2 cellular contexts compared by ENCODE assay signal in genomic region chr7:46554688-46555422, GRCh38.
TF ChIP-seq lines count a peak whose summit lies in the region.

No MANE protein-coding gene starts in this region.

TF ChIP-seq in H1, 55 proteins besides CTCF, POLR2A, EP300 and RAD21 (continued from another document):
- no peak for TF ChIP-seq SAP30 (IDR thresholded peaks at IDR 0.05; ENCODE audit: insufficient read depth, insufficient replicate concordance, low read length)
- no peak for TF ChIP-seq SIN3A (conservative IDR thresholded peaks at IDR 0.05 in 1 of 2, IDR thresholded peaks at IDR 0.05 in 1 of 2; ENCODE audit: low read depth in 1 of 2, low read length in 2 of 2)
- TF ChIP-seq CBX5 (IDR thresholded peaks at IDR 0.05; ENCODE audit: low read depth, low read length), result no peak
- no peak for TF ChIP-seq ASH2L (IDR thresholded peaks at IDR 0.05; ENCODE audit: low read length)
- TF ChIP-seq CHD2 (IDR thresholded peaks at IDR 0.05; ENCODE audit: low read length), result no peak
- TF ChIP-seq, protein P1, sequence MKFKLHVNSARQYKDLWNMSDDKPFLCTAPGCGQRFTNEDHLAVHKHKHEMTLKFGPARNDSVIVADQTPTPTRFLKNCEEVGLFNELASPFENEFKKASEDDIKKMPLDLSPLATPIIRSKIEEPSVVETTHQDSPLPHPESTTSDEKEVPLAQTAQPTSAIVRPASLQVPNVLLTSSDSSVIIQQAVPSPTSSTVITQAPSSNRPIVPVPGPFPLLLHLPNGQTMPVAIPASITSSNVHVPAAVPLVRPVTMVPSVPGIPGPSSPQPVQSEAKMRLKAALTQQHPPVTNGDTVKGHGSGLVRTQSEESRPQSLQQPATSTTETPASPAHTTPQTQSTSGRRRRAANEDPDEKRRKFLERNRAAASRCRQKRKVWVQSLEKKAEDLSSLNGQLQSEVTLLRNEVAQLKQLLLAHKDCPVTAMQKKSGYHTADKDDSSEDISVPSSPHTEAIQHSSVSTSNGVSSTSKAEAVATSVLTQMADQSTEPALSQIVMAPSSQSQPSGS (IDR thresholded peaks at IDR 0.05; ENCODE audit: low read length), result no peak
- TF ChIP-seq EZH2 (IDR thresholded peaks at IDR 0.05; ENCODE audit: low read depth, low read length, severe bottlenecking), result no peak
- TF ChIP-seq, protein P2, sequence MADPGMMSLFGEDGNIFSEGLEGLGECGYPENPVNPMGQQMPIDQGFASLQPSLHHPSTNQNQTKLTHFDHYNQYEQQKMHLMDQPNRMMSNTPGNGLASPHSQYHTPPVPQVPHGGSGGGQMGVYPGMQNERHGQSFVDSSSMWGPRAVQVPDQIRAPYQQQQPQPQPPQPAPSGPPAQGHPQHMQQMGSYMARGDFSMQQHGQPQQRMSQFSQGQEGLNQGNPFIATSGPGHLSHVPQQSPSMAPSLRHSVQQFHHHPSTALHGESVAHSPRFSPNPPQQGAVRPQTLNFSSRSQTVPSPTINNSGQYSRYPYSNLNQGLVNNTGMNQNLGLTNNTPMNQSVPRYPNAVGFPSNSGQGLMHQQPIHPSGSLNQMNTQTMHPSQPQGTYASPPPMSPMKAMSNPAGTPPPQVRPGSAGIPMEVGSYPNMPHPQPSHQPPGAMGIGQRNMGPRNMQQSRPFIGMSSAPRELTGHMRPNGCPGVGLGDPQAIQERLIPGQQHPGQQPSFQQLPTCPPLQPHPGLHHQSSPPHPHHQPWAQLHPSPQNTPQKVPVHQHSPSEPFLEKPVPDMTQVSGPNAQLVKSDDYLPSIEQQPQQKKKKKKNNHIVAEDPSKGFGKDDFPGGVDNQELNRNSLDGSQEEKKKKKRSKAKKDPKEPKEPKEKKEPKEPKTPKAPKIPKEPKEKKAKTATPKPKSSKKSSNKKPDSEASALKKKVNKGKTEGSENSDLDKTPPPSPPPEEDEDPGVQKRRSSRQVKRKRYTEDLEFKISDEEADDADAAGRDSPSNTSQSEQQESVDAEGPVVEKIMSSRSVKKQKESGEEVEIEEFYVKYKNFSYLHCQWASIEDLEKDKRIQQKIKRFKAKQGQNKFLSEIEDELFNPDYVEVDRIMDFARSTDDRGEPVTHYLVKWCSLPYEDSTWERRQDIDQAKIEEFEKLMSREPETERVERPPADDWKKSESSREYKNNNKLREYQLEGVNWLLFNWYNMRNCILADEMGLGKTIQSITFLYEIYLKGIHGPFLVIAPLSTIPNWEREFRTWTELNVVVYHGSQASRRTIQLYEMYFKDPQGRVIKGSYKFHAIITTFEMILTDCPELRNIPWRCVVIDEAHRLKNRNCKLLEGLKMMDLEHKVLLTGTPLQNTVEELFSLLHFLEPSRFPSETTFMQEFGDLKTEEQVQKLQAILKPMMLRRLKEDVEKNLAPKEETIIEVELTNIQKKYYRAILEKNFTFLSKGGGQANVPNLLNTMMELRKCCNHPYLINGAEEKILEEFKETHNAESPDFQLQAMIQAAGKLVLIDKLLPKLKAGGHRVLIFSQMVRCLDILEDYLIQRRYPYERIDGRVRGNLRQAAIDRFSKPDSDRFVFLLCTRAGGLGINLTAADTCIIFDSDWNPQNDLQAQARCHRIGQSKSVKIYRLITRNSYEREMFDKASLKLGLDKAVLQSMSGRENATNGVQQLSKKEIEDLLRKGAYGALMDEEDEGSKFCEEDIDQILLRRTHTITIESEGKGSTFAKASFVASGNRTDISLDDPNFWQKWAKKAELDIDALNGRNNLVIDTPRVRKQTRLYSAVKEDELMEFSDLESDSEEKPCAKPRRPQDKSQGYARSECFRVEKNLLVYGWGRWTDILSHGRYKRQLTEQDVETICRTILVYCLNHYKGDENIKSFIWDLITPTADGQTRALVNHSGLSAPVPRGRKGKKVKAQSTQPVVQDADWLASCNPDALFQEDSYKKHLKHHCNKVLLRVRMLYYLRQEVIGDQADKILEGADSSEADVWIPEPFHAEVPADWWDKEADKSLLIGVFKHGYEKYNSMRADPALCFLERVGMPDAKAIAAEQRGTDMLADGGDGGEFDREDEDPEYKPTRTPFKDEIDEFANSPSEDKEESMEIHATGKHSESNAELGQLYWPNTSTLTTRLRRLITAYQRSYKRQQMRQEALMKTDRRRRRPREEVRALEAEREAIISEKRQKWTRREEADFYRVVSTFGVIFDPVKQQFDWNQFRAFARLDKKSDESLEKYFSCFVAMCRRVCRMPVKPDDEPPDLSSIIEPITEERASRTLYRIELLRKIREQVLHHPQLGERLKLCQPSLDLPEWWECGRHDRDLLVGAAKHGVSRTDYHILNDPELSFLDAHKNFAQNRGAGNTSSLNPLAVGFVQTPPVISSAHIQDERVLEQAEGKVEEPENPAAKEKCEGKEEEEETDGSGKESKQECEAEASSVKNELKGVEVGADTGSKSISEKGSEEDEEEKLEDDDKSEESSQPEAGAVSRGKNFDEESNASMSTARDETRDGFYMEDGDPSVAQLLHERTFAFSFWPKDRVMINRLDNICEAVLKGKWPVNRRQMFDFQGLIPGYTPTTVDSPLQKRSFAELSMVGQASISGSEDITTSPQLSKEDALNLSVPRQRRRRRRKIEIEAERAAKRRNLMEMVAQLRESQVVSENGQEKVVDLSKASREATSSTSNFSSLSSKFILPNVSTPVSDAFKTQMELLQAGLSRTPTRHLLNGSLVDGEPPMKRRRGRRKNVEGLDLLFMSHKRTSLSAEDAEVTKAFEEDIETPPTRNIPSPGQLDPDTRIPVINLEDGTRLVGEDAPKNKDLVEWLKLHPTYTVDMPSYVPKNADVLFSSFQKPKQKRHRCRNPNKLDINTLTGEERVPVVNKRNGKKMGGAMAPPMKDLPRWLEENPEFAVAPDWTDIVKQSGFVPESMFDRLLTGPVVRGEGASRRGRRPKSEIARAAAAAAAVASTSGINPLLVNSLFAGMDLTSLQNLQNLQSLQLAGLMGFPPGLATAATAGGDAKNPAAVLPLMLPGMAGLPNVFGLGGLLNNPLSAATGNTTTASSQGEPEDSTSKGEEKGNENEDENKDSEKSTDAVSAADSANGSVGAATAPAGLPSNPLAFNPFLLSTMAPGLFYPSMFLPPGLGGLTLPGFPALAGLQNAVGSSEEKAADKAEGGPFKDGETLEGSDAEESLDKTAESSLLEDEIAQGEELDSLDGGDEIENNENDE (IDR thresholded peaks at IDR 0.05; ENCODE audit: insufficient replicate concordance, low read length), result no peak
- TF ChIP-seq RNF2 (IDR thresholded peaks at IDR 0.05; ENCODE audit: borderline replicate concordance, low read depth, low read length, missing control alignments, poor library complexity, severe bottlenecking), result no peak
- TF ChIP-seq RXRA (IDR thresholded peaks at IDR 0.05; ENCODE audit: insufficient read depth, low read depth, low read length), result no peak
- TF ChIP-seq CEBPB (IDR thresholded peaks at IDR 0.05; ENCODE audit: low read depth, low read length), result no peak
- TF ChIP-seq SRF (IDR thresholded peaks at IDR 0.05; ENCODE audit: low read depth, low read length), result no peak
- no peak for TF ChIP-seq HDAC6 (IDR thresholded peaks at IDR 0.05; ENCODE audit: low read depth, low read length)
- TF ChIP-seq TEAD4 (IDR thresholded peaks at IDR 0.05; ENCODE audit: low read depth, low read length), result no peak
- no peak for TF ChIP-seq BACH1 (IDR thresholded peaks at IDR 0.05; ENCODE audit: low read length)
TF ChIP-seq in H1: peak in this region for 0.

TF ChIP-seq in GM23338, 12 proteins besides CTCF, POLR2A, EP300 and RAD21:
- TF ChIP-seq, protein P3, sequence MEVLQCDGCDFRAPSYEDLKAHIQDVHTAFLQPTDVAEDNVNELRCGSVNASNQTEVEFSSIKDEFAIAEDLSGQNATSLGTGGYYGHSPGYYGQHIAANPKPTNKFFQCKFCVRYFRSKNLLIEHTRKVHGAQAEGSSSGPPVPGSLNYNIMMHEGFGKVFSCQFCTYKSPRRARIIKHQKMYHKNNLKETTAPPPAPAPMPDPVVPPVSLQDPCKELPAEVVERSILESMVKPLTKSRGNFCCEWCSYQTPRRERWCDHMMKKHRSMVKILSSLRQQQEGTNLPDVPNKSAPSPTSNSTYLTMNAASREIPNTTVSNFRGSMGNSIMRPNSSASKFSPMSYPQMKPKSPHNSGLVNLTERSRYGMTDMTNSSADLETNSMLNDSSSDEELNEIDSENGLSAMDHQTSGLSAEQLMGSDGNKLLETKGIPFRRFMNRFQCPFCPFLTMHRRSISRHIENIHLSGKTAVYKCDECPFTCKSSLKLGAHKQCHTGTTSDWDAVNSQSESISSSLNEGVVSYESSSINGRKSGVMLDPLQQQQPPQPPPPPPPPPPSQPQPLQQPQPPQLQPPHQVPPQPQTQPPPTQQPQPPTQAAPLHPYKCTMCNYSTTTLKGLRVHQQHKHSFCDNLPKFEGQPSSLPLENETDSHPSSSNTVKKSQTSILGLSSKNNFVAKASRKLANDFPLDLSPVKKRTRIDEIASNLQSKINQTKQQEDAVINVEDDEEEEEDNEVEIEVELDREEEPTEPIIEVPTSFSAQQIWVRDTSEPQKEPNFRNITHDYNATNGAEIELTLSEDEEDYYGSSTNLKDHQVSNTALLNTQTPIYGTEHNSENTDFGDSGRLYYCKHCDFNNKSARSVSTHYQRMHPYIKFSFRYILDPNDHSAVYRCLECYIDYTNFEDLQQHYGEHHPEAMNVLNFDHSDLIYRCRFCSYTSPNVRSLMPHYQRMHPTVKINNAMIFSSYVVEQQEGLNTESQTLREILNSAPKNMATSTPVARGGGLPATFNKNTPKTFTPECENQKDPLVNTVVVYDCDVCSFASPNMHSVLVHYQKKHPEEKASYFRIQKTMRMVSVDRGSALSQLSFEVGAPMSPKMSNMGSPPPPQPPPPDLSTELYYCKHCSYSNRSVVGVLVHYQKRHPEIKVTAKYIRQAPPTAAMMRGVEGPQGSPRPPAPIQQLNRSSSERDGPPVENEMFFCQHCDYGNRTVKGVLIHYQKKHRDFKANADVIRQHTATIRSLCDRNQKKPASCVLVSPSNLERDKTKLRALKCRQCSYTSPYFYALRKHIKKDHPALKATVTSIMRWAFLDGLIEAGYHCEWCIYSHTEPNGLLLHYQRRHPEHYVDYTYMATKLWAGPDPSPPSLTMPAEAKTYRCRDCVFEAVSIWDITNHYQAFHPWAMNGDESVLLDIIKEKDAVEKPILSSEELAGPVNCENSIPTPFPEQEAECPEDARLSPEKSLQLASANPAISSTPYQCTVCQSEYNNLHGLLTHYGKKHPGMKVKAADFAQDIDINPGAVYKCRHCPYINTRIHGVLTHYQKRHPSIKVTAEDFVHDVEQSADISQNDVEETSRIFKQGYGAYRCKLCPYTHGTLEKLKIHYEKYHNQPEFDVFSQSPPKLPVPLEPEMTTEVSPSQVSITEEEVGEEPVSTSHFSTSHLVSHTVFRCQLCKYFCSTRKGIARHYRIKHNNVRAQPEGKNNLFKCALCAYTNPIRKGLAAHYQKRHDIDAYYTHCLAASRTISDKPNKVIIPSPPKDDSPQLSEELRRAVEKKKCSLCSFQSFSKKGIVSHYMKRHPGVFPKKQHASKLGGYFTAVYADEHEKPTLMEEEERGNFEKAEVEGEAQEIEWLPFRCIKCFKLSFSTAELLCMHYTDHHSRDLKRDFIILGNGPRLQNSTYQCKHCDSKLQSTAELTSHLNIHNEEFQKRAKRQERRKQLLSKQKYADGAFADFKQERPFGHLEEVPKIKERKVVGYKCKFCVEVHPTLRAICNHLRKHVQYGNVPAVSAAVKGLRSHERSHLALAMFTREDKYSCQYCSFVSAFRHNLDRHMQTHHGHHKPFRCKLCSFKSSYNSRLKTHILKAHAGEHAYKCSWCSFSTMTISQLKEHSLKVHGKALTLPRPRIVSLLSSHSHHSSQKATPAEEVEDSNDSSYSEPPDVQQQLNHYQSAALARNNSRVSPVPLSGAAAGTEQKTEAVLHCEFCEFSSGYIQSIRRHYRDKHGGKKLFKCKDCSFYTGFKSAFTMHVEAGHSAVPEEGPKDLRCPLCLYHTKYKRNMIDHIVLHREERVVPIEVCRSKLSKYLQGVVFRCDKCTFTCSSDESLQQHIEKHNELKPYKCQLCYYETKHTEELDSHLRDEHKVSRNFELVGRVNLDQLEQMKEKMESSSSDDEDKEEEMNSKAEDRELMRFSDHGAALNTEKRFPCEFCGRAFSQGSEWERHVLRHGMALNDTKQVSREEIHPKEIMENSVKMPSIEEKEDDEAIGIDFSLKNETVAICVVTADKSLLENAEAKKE (CRISPR knock-in tag; IDR thresholded peaks at IDR 0.05), result no peak
- TF ChIP-seq ZNF331 (CRISPR knock-in tag; IDR thresholded peaks at IDR 0.05; ENCODE audit: low read depth), result no peak
- no peak for TF ChIP-seq CREB1 (CRISPR knock-in tag; IDR thresholded peaks at IDR 0.05; ENCODE audit: low read depth)
- TF ChIP-seq EZH2phosphoT487 (IDR thresholded peaks at IDR 0.05; ENCODE audit: unreplicated experiment), result no peak
- TF ChIP-seq EZH2 (IDR thresholded peaks at IDR 0.05; ENCODE audit: low read depth, unreplicated experiment), result no peak
- TF ChIP-seq, protein P4, sequence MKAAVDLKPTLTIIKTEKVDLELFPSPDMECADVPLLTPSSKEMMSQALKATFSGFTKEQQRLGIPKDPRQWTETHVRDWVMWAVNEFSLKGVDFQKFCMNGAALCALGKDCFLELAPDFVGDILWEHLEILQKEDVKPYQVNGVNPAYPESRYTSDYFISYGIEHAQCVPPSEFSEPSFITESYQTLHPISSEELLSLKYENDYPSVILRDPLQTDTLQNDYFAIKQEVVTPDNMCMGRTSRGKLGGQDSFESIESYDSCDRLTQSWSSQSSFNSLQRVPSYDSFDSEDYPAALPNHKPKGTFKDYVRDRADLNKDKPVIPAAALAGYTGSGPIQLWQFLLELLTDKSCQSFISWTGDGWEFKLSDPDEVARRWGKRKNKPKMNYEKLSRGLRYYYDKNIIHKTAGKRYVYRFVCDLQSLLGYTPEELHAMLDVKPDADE (IDR thresholded peaks at IDR 0.05), result no peak
- TF ChIP-seq JUNB (IDR thresholded peaks at IDR 0.05; ENCODE audit: unreplicated experiment), result no peak
- TF ChIP-seq POLR2AphosphoS5 (IDR thresholded peaks at IDR 0.05; ENCODE audit: low read depth), result no peak
- TF ChIP-seq NANOG (IDR thresholded peaks at IDR 0.05; ENCODE audit: borderline replicate concordance), result no peak
- TF ChIP-seq ZNF114 (CRISPR knock-in tag; IDR thresholded peaks at IDR 0.05), result no peak
- TF ChIP-seq STAT1 (IDR thresholded peaks at IDR 0.05; ENCODE audit: unreplicated experiment), result no peak
- no peak for TF ChIP-seq REST (IDR thresholded peaks at IDR 0.05; ENCODE audit: unreplicated experiment)
TF ChIP-seq in GM23338: peak in this region for 0.
